8 cellular contexts compared by ENCODE assay signal in the genomic region with DNA sequence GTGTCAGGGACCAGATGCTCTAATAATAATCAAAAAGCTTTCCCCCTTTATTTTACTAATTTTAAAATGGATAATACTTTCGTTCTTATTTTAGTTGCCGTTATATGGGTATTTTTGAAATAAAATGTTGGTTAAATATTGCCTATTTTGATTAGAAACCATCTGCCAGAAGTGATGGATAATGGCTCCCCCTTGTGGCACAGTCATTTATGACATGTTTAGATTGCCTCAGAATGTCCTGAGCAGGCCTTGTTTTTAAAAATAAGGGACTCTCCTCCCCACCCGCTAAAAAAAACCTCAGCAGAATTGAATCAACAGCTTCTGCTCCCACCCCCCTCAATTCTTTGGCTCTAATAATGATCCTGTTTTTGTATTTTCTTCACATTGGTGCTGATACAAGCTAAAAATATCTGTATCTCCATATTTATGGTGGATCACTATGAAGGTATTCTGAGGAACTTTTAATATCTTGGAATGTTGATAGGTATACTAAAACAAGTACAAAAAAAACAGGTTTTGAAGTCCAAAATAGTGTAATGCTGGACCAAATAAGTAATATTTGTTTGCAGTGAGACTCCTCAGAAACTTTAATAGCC. TPM values are rescaled to one million over a fixed set of nuclear protein-coding genes. Genes with fewer than 3 reads are reported as not detected.
DNase-seq lines count a peak whose midpoint lies in the region; ATAC-seq, FAIRE-seq and TF ChIP-seq lines count a peak whose summit lies in the region.

No MANE protein-coding gene starts in this region.

- H3K27ac Mint-ChIP-seq in CD14-positive monocyte: peak overlapping the region in 1 of 7 donors; percentile 37

- peaks cover 0 to 30% of the 10 kb centered on the region in 2 donors for H3K4me1 ChIP-seq in left lung

- no peaks in the 10 kb centered on the region for H3K27me3 Mint-ChIP-seq in CD14-positive monocyte (ENCODE audit: low read depth in 3 of 3)

- H3K4me1 Mint-ChIP-seq in CD14-positive monocyte: peaks cover 12% of the 10 kb centered on the region

- peak; percentile 84 for TF ChIP-seq CTCF in CD14-positive monocyte (IDR thresholded peaks at IDR 0.05)
- peak; percentile 73 for TF ChIP-seq CTCF in left lung (IDR thresholded peaks at IDR 0.05)

- peaks cover 7 to 9% of the 10 kb centered on the region in 2 donors for H3K36me3 Mint-ChIP-seq in CD14-positive monocyte

- H3K27me3 ChIP-seq in left lung: no peaks in the 10 kb centered on the region

- no peak overlapping the region for H3K27ac ChIP-seq in left lung

- H3K4me3 Mint-ChIP-seq in CD14-positive monocyte: no peak overlapping the region

- no peak overlapping the region for H3K4me3 ChIP-seq in left lung

- no peaks in the 10 kb centered on the region for H3K36me3 ChIP-seq in left lung

- H3K9me3 ChIP-seq in left lung: no peaks in the 10 kb centered on the region

- peaks cover 0 to 2% (median 0%) of the 10 kb centered on the region in 7 donors for H3K9me3 Mint-ChIP-seq in CD14-positive monocyte

- ATAC-seq in left lung (peak; percentile 92), HG02763 (IDR thresholded peaks at IDR 0.05; ENCODE audit: unreplicated experiment) (no peak)

- intact Hi-C loops in CD14-positive monocyte (cut with micrococcal nuclease) (loop anchor here (5.0 kb wide), 2 partner anchors 102 to 107 kb away; no protein-coding TSS in a partner anchor), left lung (cut with DNase I) (loop anchor here in 1 of 2 donors (5.0 kb wide), 1 partner anchor 107 kb away; no protein-coding TSS in a partner anchor)

- peak; percentile 64 for FAIRE-seq in colon (lab: Jason Lieb, UNC)

- DNase-seq in CD14-positive monocyte (ENCODE audit: low spot score) (peak; percentile 61), H4 (ENCODE audit: low spot score) (peak; percentile 51), NCI-H2227 (lab: John Stamatoyannopoulos, UW; ENCODE audit: unreplicated experiment) (peak; percentile 71), left lung (no peak)
- peak; percentile 38 to 70 for DNase-seq in activated CD4-positive, alpha-beta T cell treated with anti-CD3 and anti-CD28 coated beads for 24 hours (ENCODE audit: low read depth in 2 of 2)
- peak; percentile 26 to 71 (median 40) for DNase-seq in stimulated activated CD4-positive, alpha-beta T cell treated with anti-CD3 and anti-CD28 coated beads, TNF-alpha, amount 100 ng/mL, for 24 hours (ENCODE audit: low read depth in 3 of 3)

RNA-seq across cellular contexts. Expression of a gene that starts 38.8 kb away (rescaled TPM):
- polyA plus RNA-seq in CD14-positive monocyte: 10 to 100 TPM; 25.6 to 27.6 TPM
- total RNA-seq in H4 (2014; rRNA removed; shearing (Covaris generic)): 58.0 and 58.2 TPM in 2 replicates
- total RNA-seq in left lung: 10 to 100 TPM; 21.1 to 22.1 TPM

RNA-seq across cellular contexts. Expression of a gene that starts 39.2 kb away (rescaled TPM):
- 10 to 100 TPM; 10.1 to 10.3 TPM for polyA plus RNA-seq in CD14-positive monocyte
- 41.2 and 53.6 TPM in 2 replicates for total RNA-seq in H4 (2014; rRNA removed; shearing (Covaris generic))
- total RNA-seq in left lung: 10 to 100 TPM; 16.2 to 20.0 TPM

Comparison
In these comparisons a context has a peak if more than half of its experiments do, and no peak if none do; other contexts are left out.
1. DNase-seq: peak in CD14-positive monocyte (single experiment), H4 (single experiment), NCI-H2227 (single experiment), activated CD4-positive, alpha-beta T cell treated with anti-CD3 and anti-CD28 coated beads for 24 hours (2 of 2) and stimulated activated CD4-positive, alpha-beta T cell treated with anti-CD3 and anti-CD28 coated beads, TNF-alpha, amount 100 ng/mL, for 24 hours (3 of 3); none in left lung (0 of 2).